8 cellular contexts compared by ENCODE assay signal in the genomic region with DNA sequence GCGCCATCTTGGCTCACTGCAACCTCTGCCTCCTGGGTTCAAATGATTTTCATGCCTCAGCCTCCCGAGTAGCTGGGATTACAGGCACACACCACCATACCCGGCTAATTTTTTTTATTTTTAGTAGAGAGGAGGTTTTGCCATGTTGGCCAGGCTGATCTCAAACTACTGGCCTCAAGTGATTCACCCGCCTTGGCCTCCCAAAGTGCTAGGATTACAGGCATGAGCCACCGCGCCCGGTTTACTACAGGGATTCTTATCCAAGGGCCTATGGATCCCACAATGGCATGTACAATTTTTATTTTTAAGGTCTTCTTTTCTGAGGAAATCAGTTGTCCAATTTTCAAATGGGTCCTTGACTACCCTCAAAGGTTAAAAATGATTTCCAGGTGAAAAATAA.
A peak's percentile ranks its signal among the peaks of the same experiment; 100 is the strongest.
DNase-seq lines count a peak whose midpoint lies in the region; ATAC-seq, FAIRE-seq and TF ChIP-seq lines count a peak whose summit lies in the region.
"Not testable (repeated sequence)": the region's sequence is repeated elsewhere in the genome, so short reads cannot be mapped to it uniquely, and the experiment has no call there.

No MANE protein-coding gene starts in this region.

- H3K4me2 ChIP-seq in A549: peak overlapping the region; percentile 79
- H3K4me2 ChIP-seq in osteoblast (ENCODE audit: insufficient read depth, low read length): peak overlapping the region; percentile 77
- H3K4me2 ChIP-seq in smooth muscle cell: not testable (repeated sequence)

- 44% methylated on average over 7 of the region's 7 CpGs for WGBS in A549 (ENCODE audit: missing lambda C conversion rate)
- WGBS in liver: 94% methylated on average over 7 of the region's 7 CpGs
- 94% methylated on average over 7 of the region's 7 CpGs for WGBS in smooth muscle cell (ENCODE audit: low lambda C conversion rate)

- TF ChIP-seq EP300 in A549 (IDR thresholded peaks at IDR 0.05): not testable (repeated sequence)

- not testable (repeated sequence) for H3K9me3 Mint-ChIP-seq in HFFc6

- not testable (repeated sequence) for H3K9ac ChIP-seq in liver (ENCODE audit: low read depth in 1 of 2, low read length in 2 of 2); smooth muscle cell (ENCODE audit: low read depth)

- H3F3A ChIP-seq in smooth muscle cell (ENCODE audit: low read depth): not testable (repeated sequence)

- not testable (repeated sequence) for H3K79me2 ChIP-seq in osteoblast (ENCODE audit: insufficient read depth, low read length); smooth muscle cell (ENCODE audit: low read depth)

- H3K36me3 ChIP-seq in Peyer's patch; liver (ENCODE audit: control insufficient read depth in 4 of 4, insufficient read depth in 3 of 4, low read depth in 1 of 4, low read length in 3 of 4); osteoblast (ENCODE audit: insufficient read depth, low read length); smooth muscle cell (ENCODE audit: low read depth): not testable (repeated sequence)

- not testable (repeated sequence) for H3K27me3 ChIP-seq in Peyer's patch; liver (ENCODE audit: control insufficient read depth in 4 of 4, insufficient read depth in 4 of 4, low read length in 3 of 4); osteoblast (ENCODE audit: insufficient read depth, low read length); smooth muscle cell (ENCODE audit: low read depth)

- not testable (repeated sequence) for H3K27me3 Mint-ChIP-seq in HFFc6 (ENCODE audit: insufficient read depth)

- FAIRE-seq in A549 (lab: Jason Lieb, UNC): not testable (repeated sequence)

- H3K4me1 Mint-ChIP-seq in HFFc6 (ENCODE audit: low read depth): peaks cover 72% of the 10 kb centered on the region

- H3K36me3 Mint-ChIP-seq in HFFc6 (ENCODE audit: low read depth): not testable (repeated sequence)

- H3K4me1 ChIP-seq in A549 (peaks cover 55% of the 10 kb centered on the region), Peyer's patch (peaks cover 0 to 12% (median 4%) of the 10 kb centered on the region in 4 donors), liver (ENCODE audit: control insufficient read depth in 4 of 4, insufficient read depth in 4 of 4, low read length in 3 of 4) (peaks cover 12 to 35% (median 20%) of the 10 kb centered on the region in 4 donors), osteoblast (ENCODE audit: insufficient read depth, low read length) (peaks cover 33% of the 10 kb centered on the region)
- H3K4me1 ChIP-seq in smooth muscle cell (ENCODE audit: low read depth): not testable (repeated sequence)

- not testable (repeated sequence) for H2AFZ ChIP-seq in osteoblast (ENCODE audit: low read length); smooth muscle cell (ENCODE audit: low read depth)

- TF ChIP-seq POLR2A in A549 (IDR thresholded peaks at IDR 0.05; ENCODE audit: low read length); Peyer's patch (IDR thresholded peaks at IDR 0.05): not testable (repeated sequence)

- ATAC-seq in A549: not testable (repeated sequence)

- CTCF ChIA-PET in A549 (lab: Yijun Ruan, JAX): interaction anchor here (1.1 to 8.3 kb wide), 7 partner anchors 14 to 401 kb away, joined by 3 to 75 read pairs (median 8); no protein-coding TSS in a partner anchor

- DNase-seq in A549 (ENCODE audit: low read depth in 1 of 2, low spot score in 1 of 2); HFFc6; Peyer's patch; epithelial cell of prostate (ENCODE audit: low read depth, low spot score); osteoblast (ENCODE audit: insufficient read length, low spot score, missing footprints); smooth muscle cell (lab: John Stamatoyannopoulos, UW; ENCODE audit: unreplicated experiment): not testable (repeated sequence)

- H3K27ac Mint-ChIP-seq in HFFc6: peak overlapping the region; percentile 96

- TF ChIP-seq CTCF in A549 (IDR thresholded peaks at IDR 0.05); HFFc6 (IDR thresholded peaks at IDR 0.05); Peyer's patch (IDR thresholded peaks at IDR 0.05); VCaP (conservative IDR thresholded peaks at IDR 0.05); liver (IDR thresholded peaks at IDR 0.05; ENCODE audit: low read depth, low read length, missing input control); osteoblast (IDR thresholded peaks at IDR 0.05; ENCODE audit: extremely low read depth, low read depth, low read length); smooth muscle cell (IDR thresholded peaks at IDR 0.05; ENCODE audit: borderline replicate concordance, insufficient read depth, poor library complexity, severe bottlenecking): not testable (repeated sequence)

- H3K4me3 ChIP-seq in A549: peak overlapping the region; percentile 31
- not testable (repeated sequence) for H3K4me3 ChIP-seq in Peyer's patch; liver (ENCODE audit: low read depth in 1 of 3, low read length in 3 of 3); osteoblast (ENCODE audit: insufficient read depth, low read length); smooth muscle cell

- H4K20me1 ChIP-seq in osteoblast (ENCODE audit: insufficient read depth, low read length); smooth muscle cell (ENCODE audit: low read depth): not testable (repeated sequence)

- not testable (repeated sequence) for H3K4me3 Mint-ChIP-seq in HFFc6

- peak overlapping the region; percentile 91 to 93 for H3K27ac ChIP-seq in A549
- peak overlapping the region in 3 of 4 donors; percentile 52 to 89 (median 88) for H3K27ac ChIP-seq in Peyer's patch
- H3K27ac ChIP-seq in VCaP: peak overlapping the region; percentile 61; the same call in 1 of the 2 replicates
- H3K27ac ChIP-seq in epithelial cell of prostate: peak overlapping the region; percentile 29
- H3K27ac ChIP-seq in liver (ENCODE audit: low read depth in 1 of 2, low read length in 2 of 2): peak overlapping the region; percentile 84 to 94
- peak overlapping the region; percentile 96 for H3K27ac ChIP-seq in osteoblast (ENCODE audit: low read depth, low read length)
- peak overlapping the region; percentile 59 for H3K27ac ChIP-seq in smooth muscle cell (ENCODE audit: low read depth)

- POLR2A ChIA-PET in A549 (lab: Yijun Ruan, JAX): interaction anchor here (0.9 to 1.8 kb wide), 3 partner anchors 8 to 65 kb away, joined by 3 to 7 read pairs (median 4); no protein-coding TSS in a partner anchor

- H3K9me3 ChIP-seq in A549; Peyer's patch; liver (ENCODE audit: control insufficient read depth in 4 of 4, low read length in 3 of 4); osteoblast (ENCODE audit: low read depth, low read length); smooth muscle cell (replicated peaks; ENCODE audit: low read depth): not testable (repeated sequence)

- TF ChIP-seq RAD21 in A549 (conservative IDR thresholded peaks at IDR 0.05 in 1 of 2, IDR thresholded peaks at IDR 0.05 in 1 of 2); liver (IDR thresholded peaks at IDR 0.05): not testable (repeated sequence)

TF ChIP-seq in A549, 52 proteins besides CTCF, POLR2A, EP300 and RAD21:
- 0 out of 2 replicates have a peak, but pooled peaks have one; percentile 47 for TF ChIP-seq CHD4 (IDR thresholded peaks at IDR 0.05; ENCODE audit: borderline replicate concordance)
- TF ChIP-seq, protein P1, sequence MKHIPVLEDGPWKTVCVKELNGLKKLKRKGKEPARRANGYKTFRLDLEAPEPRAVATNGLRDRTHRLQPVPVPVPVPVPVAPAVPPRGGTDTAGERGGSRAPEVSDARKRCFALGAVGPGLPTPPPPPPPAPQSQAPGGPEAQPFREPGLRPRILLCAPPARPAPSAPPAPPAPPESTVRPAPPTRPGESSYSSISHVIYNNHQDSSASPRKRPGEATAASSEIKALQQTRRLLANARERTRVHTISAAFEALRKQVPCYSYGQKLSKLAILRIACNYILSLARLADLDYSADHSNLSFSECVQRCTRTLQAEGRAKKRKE (CRISPR knock-in tag; IDR thresholded peaks at IDR 0.05; ENCODE audit: low read depth): peak; percentile 65
TF ChIP-seq in A549: peak in this region for 2; not testable (repeated sequence) for 50.

Comparison
In these comparisons a context has a peak if more than half of its experiments do, and no peak if none do; other contexts are left out.
1. H3K27ac ChIP-seq: peak in every context shown above with its lines; median percentile 96 in osteoblast; 92 in A549; 89 in liver; 88 in Peyer's patch; 61 in VCaP; 59 in smooth muscle cell; 29 in epithelial cell of prostate.